20 cellular contexts compared by ENCODE assay signal in genomic region chr7:29945259-29945809, GRCh38. TPM values are rescaled to one million over a fixed set of nuclear protein-coding genes. Genes with fewer than 3 reads are reported as not detected.
A peak's percentile ranks its signal among the peaks of the same experiment; 100 is the strongest.
DNase-seq lines count a peak whose midpoint lies in the region; ATAC-seq and TF ChIP-seq lines count a peak whose summit lies in the region.
"Had no signal": no experiment of that assay in that cellular context is flagged by ENCODE, and none has a peak within 500 bp of the region (broad histone marks: within the 10 kb centered on the region; RNA-seq: fewer than 3 reads in every experiment).

No MANE protein-coding gene starts in this region.

- no peak for TF ChIP-seq CTCF in upper lobe of left lung (IDR thresholded peaks at IDR 0.05)

- no peak for TF ChIP-seq POLR2A in upper lobe of left lung (IDR thresholded peaks at IDR 0.05)

- H3K36me3 ChIP-seq in upper lobe of left lung = peaks cover 0 to 11% (median 1%) of the 10 kb centered on the region in 4 donors

- no peaks in the 10 kb centered on the region for H3K4me1 ChIP-seq in upper lobe of left lung
- H3K4me1 ChIP-seq: HAP-1 had no signal

- no peak overlapping the region for H3K27ac ChIP-seq in upper lobe of left lung

- no peak overlapping the region for H3K4me3 ChIP-seq in upper lobe of left lung
- H3K4me3 ChIP-seq: GM23338, HAP-1 had no signal

- 96% methylated on average over 4 of the region's 4 CpGs for WGBS in upper lobe of left lung, 2 donors

- no peak for DNase-seq in stimulated activated naive CD8-positive, alpha-beta T cell treated with anti-CD3 and anti-CD28 coated beads, Interleukin-15, amount 100 ng/mL, for 72 hours
- DNase-seq in stimulated activated naive CD8-positive, alpha-beta T cell treated with anti-CD3 and anti-CD28 coated beads, Interleukin-15, Interleukin-2, amounts not matched to agents 100 U/mL and 50 U/mL, for 24 hours = no peak
- DNase-seq in amniotic epithelial cell (ENCODE audit: low read depth) (peak; percentile 88), iris pigment epithelial cell (ENCODE audit: low read depth) (peak; percentile 49), renal cortical epithelial cell (ENCODE audit: low read depth) (peak; percentile 18), upper lobe of left lung (no peak)
- DNase-seq: CD4-positive, CD25-positive, alpha-beta regulatory T cell; DMS79; KBM-7; MV-4-11; NCI-H1694; NCI-H2081; NCI-H2171; NCI-H526 had no signal

- peak overlapping the region; percentile 7 to 46 for H3K27ac Mint-ChIP-seq in stimulated activated naive CD8-positive, alpha-beta T cell treated with anti-CD3 and anti-CD28 coated beads, Interleukin-15, amount 100 ng/mL, for 72 hours
- H3K27ac Mint-ChIP-seq: CD4-positive, CD25-positive, alpha-beta regulatory T cell; GM23338 had no signal

- no peak overlapping the region for H3K4me3 Mint-ChIP-seq in stimulated activated naive CD8-positive, alpha-beta T cell treated with anti-CD3 and anti-CD28 coated beads, Interleukin-15, amount 100 ng/mL, for 72 hours
- H3K4me3 Mint-ChIP-seq: CD4-positive, CD25-positive, alpha-beta regulatory T cell; GM23338 had no signal

- H3K27me3 Mint-ChIP-seq in stimulated activated naive CD8-positive, alpha-beta T cell treated with anti-CD3 and anti-CD28 coated beads, Interleukin-15, amount 100 ng/mL, for 72 hours = no peaks in the 10 kb centered on the region

- ATAC-seq in stimulated activated naive CD8-positive, alpha-beta T cell treated with anti-CD3 and anti-CD28 coated beads, Interleukin-15, amount 100 ng/mL, for 72 hours = no peak
- ATAC-seq in stimulated activated naive CD8-positive, alpha-beta T cell treated with anti-CD3 and anti-CD28 coated beads, Interleukin-15, Interleukin-2, amounts not matched to agents 100 U/mL and 50 U/mL, for 24 hours = no peak
- no peak for ATAC-seq in HG03571 (IDR thresholded peaks at IDR 0.05; ENCODE audit: unreplicated experiment)
- ATAC-seq in upper lobe of left lung (ENCODE audit: low FRiP score in 2 of 2) = no peak
- ATAC-seq in GM19035 (IDR thresholded peaks at IDR 0.05; ENCODE audit: unreplicated experiment) = no peak
- ATAC-seq: GM23338, HepG2, Right ventricle myocardium inferior had no signal

- H3K9me3 ChIP-seq in upper lobe of left lung = no peaks in the 10 kb centered on the region
- H3K9me3 ChIP-seq: HAP-1 had no signal

- H3K4me1 Mint-ChIP-seq in stimulated activated naive CD8-positive, alpha-beta T cell treated with anti-CD3 and anti-CD28 coated beads, Interleukin-15, amount 100 ng/mL, for 72 hours = no peaks in the 10 kb centered on the region
- H3K4me1 Mint-ChIP-seq: CD4-positive, CD25-positive, alpha-beta regulatory T cell; GM23338 had no signal

- no peaks in the 10 kb centered on the region for H3K27me3 ChIP-seq in upper lobe of left lung

- H3K9me3 Mint-ChIP-seq in stimulated activated naive CD8-positive, alpha-beta T cell treated with anti-CD3 and anti-CD28 coated beads, Interleukin-15, amount 100 ng/mL, for 72 hours = no peaks in the 10 kb centered on the region
- H3K9me3 Mint-ChIP-seq: GM23338 had no signal

- no peak for TF ChIP-seq EP300 in upper lobe of left lung (IDR thresholded peaks at IDR 0.05)

RNA-seq across cellular contexts. Expression of gene SCRN1, which starts 44.3 kb away (rescaled TPM):
- total RNA-seq in renal cortical epithelial cell (81.3 and 127 TPM in 2 replicates), upper lobe of left lung (10 to 100 TPM; 13.3 to 45.5 (median 30.5) TPM)

Comparison
In these comparisons a context has a peak if more than half of its experiments do, and no peak if none do; other contexts are left out.
1. DNase-seq: peak in amniotic epithelial cell (single experiment), iris pigment epithelial cell (single experiment) and renal cortical epithelial cell (single experiment); none in stimulated activated naive CD8-positive, alpha-beta T cell treated with anti-CD3 and anti-CD28 coated beads, Interleukin-15, amount 100 ng/mL, for 72 hours (0 of 2), stimulated activated naive CD8-positive, alpha-beta T cell treated with anti-CD3 and anti-CD28 coated beads, Interleukin-15, Interleukin-2, amounts not matched to agents 100 U/mL and 50 U/mL, for 24 hours (single experiment) and upper lobe of left lung (0 of 2).